In genomic region chr4:22881416-22881815, GRCh38 we compare ENCODE assay signal across 29 cellular contexts.
"Had no signal": no experiment of that assay in that cellular context is flagged by ENCODE, and none has a peak within 500 bp of the region (broad histone marks: within the 10 kb centered on the region; RNA-seq: fewer than 3 reads in every experiment).

No MANE protein-coding gene starts in this region.

- DNase-seq: activated CD4-positive, alpha-beta T cell treated with anti-CD3 and anti-CD28 coated beads, Interleukin-2, amount 10 ng/mL, durations not matched to agents 24 days and 14 days; activated CD4-positive, alpha-beta T cell treated with anti-CD3 and anti-CD28 coated beads, Interleukin-2, amount 50 U/mL, for 4 hours; activated CD8-positive, alpha-beta T cell treated with anti-CD3 and anti-CD28 coated beads for 36 hours; activated gamma-delta T cell; activated naive CD4-positive, alpha-beta T cell treated with Interleukin-2 at 50 U/mL for 16 hours; activated naive CD8-positive, alpha-beta T cell treated with anti-CD3 and anti-CD28 coated beads, Interleukin-2, amount 10 ng/mL, durations not matched to agents 7 days and 5 days; activated T-cell treated with anti-CD3 and anti-CD28 coated beads, Interleukin-2, amount 50 U/mL, for 1 hour; activated T-cell treated with anti-CD3 and anti-CD28 coated beads, Interleukin-2, amount 50 U/mL, for 72 hours; amygdala; Karpas-422; KBM-7; NCI-H1048; NCI-H1417 treated with DMSO at 0.1 percent for 48 hours; NCI-H187 treated with DMSO at 0.1 percent for 48 hours; NCI-H2081; NCI-H345; NCI-H524 treated with DMSO at 0.1 percent for 48 hours; RPMI8226; SHP77 treated with DMSO at 0.1 percent for 48 hours; SK-N-SH had no signal

- FAIRE-seq: TTC549 had no signal

- H3K9ac ChIP-seq: SK-N-SH had no signal

- H3K27ac ChIP-seq: ascending aorta, cardiac muscle cell, SJSA1 had no signal

- H3K36me3 ChIP-seq: ascending aorta, cardiac muscle cell, SJSA1 had no signal

- H3K36me3 Mint-ChIP-seq: activated naive CD4-positive, alpha-beta T cell treated with anti-CD3 and anti-CD28 coated beads, Interleukin-2, amount 50 U/mL, for 24 hours; activated naive CD8-positive, alpha-beta T cell treated with anti-CD3 and anti-CD28 coated beads, Interleukin-2, amount 10 ng/mL, durations not matched to agents 7 days and 5 days had no signal

- H3K9me3 Mint-ChIP-seq: activated naive CD4-positive, alpha-beta T cell treated with anti-CD3 and anti-CD28 coated beads, Interleukin-2, amount 50 U/mL, for 24 hours; activated naive CD8-positive, alpha-beta T cell treated with anti-CD3 and anti-CD28 coated beads, Interleukin-2, amount 10 ng/mL, durations not matched to agents 7 days and 5 days; T-helper 1 cell treated with Interleukin-12 subunit alpha and Interleukin-12 subunit beta and Interleukin-4 antibody, amounts not matched to agents 30 μg/mL and 1 μg/mL, for 36 hours; T-helper 2 cell treated with Interferon-gamma antibody and Interleukin-4, amounts not matched to agents 5 μg/mL and 100 μg/mL, for 36 hours had no signal

- H3K4me1 Mint-ChIP-seq: activated CD4-positive, alpha-beta T cell treated with anti-CD3 and anti-CD28 coated beads, Interleukin-2, amount 10 ng/mL, durations not matched to agents 24 days and 14 days; activated naive CD4-positive, alpha-beta T cell treated with anti-CD3 and anti-CD28 coated beads, Interleukin-2, amount 50 U/mL, for 24 hours; activated naive CD8-positive, alpha-beta T cell treated with anti-CD3 and anti-CD28 coated beads, Interleukin-2, amount 10 ng/mL, durations not matched to agents 7 days and 5 days; activated T-helper 17 cell treated with anti-CD3 and anti-CD28 coated beads, Interleukin-2, amount 50 U/mL, for 72 hours had no signal

- H3K27ac Mint-ChIP-seq: activated CD4-positive, alpha-beta T cell treated with anti-CD3 and anti-CD28 coated beads, Interleukin-2, amount 10 ng/mL, durations not matched to agents 24 days and 14 days; activated CD8-positive, alpha-beta T cell treated with anti-CD3 and anti-CD28 coated beads for 36 hours; activated naive CD4-positive, alpha-beta T cell treated with anti-CD3 and anti-CD28 coated beads, Interleukin-2, amount 50 U/mL, for 24 hours; activated naive CD8-positive, alpha-beta T cell treated with anti-CD3 and anti-CD28 coated beads, Interleukin-2, amount 10 ng/mL, durations not matched to agents 7 days and 5 days; activated T-cell treated with anti-CD3 and anti-CD28 coated beads, Interleukin-2, amount 50 U/mL, for 72 hours; activated T-helper 17 cell treated with anti-CD3 and anti-CD28 coated beads, Interleukin-2, amount 50 U/mL, for 72 hours; T-helper 1 cell treated with Interleukin-12 subunit alpha and Interleukin-12 subunit beta and Interleukin-4 antibody, amounts not matched to agents 30 μg/mL and 1 μg/mL, for 36 hours; T-helper 2 cell treated with Interferon-gamma antibody and Interleukin-4, amounts not matched to agents 5 μg/mL and 100 μg/mL, for 36 hours had no signal

- H3K4me3 Mint-ChIP-seq: activated CD4-positive, alpha-beta T cell treated with anti-CD3 and anti-CD28 coated beads, Interleukin-2, amount 10 ng/mL, durations not matched to agents 24 days and 14 days; activated CD8-positive, alpha-beta T cell treated with anti-CD3 and anti-CD28 coated beads for 36 hours; activated naive CD4-positive, alpha-beta T cell treated with anti-CD3 and anti-CD28 coated beads, Interleukin-2, amount 50 U/mL, for 24 hours; activated naive CD8-positive, alpha-beta T cell treated with anti-CD3 and anti-CD28 coated beads, Interleukin-2, amount 10 ng/mL, durations not matched to agents 7 days and 5 days; activated T-cell treated with anti-CD3 and anti-CD28 coated beads, Interleukin-2, amount 50 U/mL, for 72 hours; activated T-helper 17 cell treated with anti-CD3 and anti-CD28 coated beads, Interleukin-2, amount 50 U/mL, for 72 hours; T-helper 1 cell treated with Interleukin-12 subunit alpha and Interleukin-12 subunit beta and Interleukin-4 antibody, amounts not matched to agents 30 μg/mL and 1 μg/mL, for 36 hours; T-helper 2 cell treated with Interferon-gamma antibody and Interleukin-4, amounts not matched to agents 5 μg/mL and 100 μg/mL, for 36 hours had no signal

- H3K4me3 ChIP-seq: ascending aorta, cardiac muscle cell, SJSA1 had no signal

- H3K9me3 ChIP-seq: ascending aorta, SJSA1, SK-N-SH had no signal

- H3K27me3 Mint-ChIP-seq: activated CD4-positive, alpha-beta T cell treated with anti-CD3 and anti-CD28 coated beads, Interleukin-2, amount 10 ng/mL, durations not matched to agents 24 days and 14 days; activated CD8-positive, alpha-beta T cell treated with anti-CD3 and anti-CD28 coated beads for 36 hours; activated naive CD4-positive, alpha-beta T cell treated with anti-CD3 and anti-CD28 coated beads, Interleukin-2, amount 50 U/mL, for 24 hours; activated naive CD8-positive, alpha-beta T cell treated with anti-CD3 and anti-CD28 coated beads, Interleukin-2, amount 10 ng/mL, durations not matched to agents 7 days and 5 days; activated T-helper 17 cell treated with anti-CD3 and anti-CD28 coated beads, Interleukin-2, amount 50 U/mL, for 72 hours had no signal

- ATAC-seq: activated CD8-positive, alpha-beta T cell treated with anti-CD3 and anti-CD28 coated beads for 36 hours; activated T-cell treated with anti-CD3 and anti-CD28 coated beads, Interleukin-2, amount 50 U/mL, for 72 hours; activated T-helper 17 cell treated with anti-CD3 and anti-CD28 coated beads, Interleukin-2, amount 50 U/mL, for 72 hours; Panc1 had no signal

- H3K4me1 ChIP-seq: ascending aorta, SJSA1 had no signal

- H3K27me3 ChIP-seq: ascending aorta, cardiac muscle cell, SJSA1 had no signal
